7 cellular contexts compared by ENCODE assay signal in genomic region chr1:1434131-1434811, GRCh38. TPM values are rescaled to one million over a fixed set of nuclear protein-coding genes. Genes with fewer than 3 reads are reported as not detected.
DNase-seq lines count a peak whose midpoint lies in the region; ATAC-seq, FAIRE-seq and TF ChIP-seq lines count a peak whose summit lies in the region.
"Had no signal": no experiment of that assay in that cellular context is flagged by ENCODE, and none has a peak within 500 bp of the region (broad histone marks: within the 10 kb centered on the region; RNA-seq: fewer than 3 reads in every experiment).

No MANE protein-coding gene starts in this region.

- POLR2A ChIA-PET in naive thymus-derived CD4-positive, alpha-beta T cell (lab: Charles Lee): no interaction called here

- peaks cover 0 to 28% of the 10 kb centered on the region in 2 donors for H3K27me3 ChIP-seq in naive thymus-derived CD4-positive, alpha-beta T cell (ENCODE audit: control insufficient read depth in 2 of 2, insufficient read depth in 2 of 2, low read length in 2 of 2)

- no peak for TF ChIP-seq CTCF in choroid plexus epithelial cell (conservative IDR thresholded peaks at IDR 0.05; ENCODE audit: low read depth, low read length)

- DNase-seq in GM19239 (ENCODE audit: insufficient read length, low spot score) (peak; percentile 59), choroid plexus epithelial cell (ENCODE audit: low read depth) (peak; percentile 26), occipital lobe (lab: John Stamatoyannopoulos, UW) (peak; percentile 44), RCC 7860 (ENCODE audit: low spot score) (no peak), AML-193 (lab: John Stamatoyannopoulos, UW) (no peak)
- DNase-seq in naive thymus-derived CD4-positive, alpha-beta T cell: no peak
- DNase-seq: HFFc6 had no signal

- no peak overlapping the region for H3K4me3 ChIP-seq in choroid plexus epithelial cell (ENCODE audit: low read depth, low read length)
- no peak overlapping the region for H3K4me3 ChIP-seq in naive thymus-derived CD4-positive, alpha-beta T cell (ENCODE audit: low read length)

- H3K27me3 Mint-ChIP-seq in naive thymus-derived CD4-positive, alpha-beta T cell: peaks cover 13 to 20% (median 14%) of the 10 kb centered on the region in 5 donors

- intact Hi-C loops in naive thymus-derived CD4-positive, alpha-beta T cell (cut with micrococcal nuclease): no loop called here

- H3K4me3 Mint-ChIP-seq in naive thymus-derived CD4-positive, alpha-beta T cell: peak overlapping the region in 2 of 10 donors; percentile 63 to 80
- H3K4me3 Mint-ChIP-seq: HFFc6 had no signal

- peaks cover 0 to 15% (median 5%) of the 10 kb centered on the region in 7 donors for H3K4me1 Mint-ChIP-seq in naive thymus-derived CD4-positive, alpha-beta T cell

- peaks cover 0 to 13% of the 10 kb centered on the region in 2 donors for H3K4me1 ChIP-seq in naive thymus-derived CD4-positive, alpha-beta T cell (ENCODE audit: control insufficient read depth in 2 of 2, insufficient read depth in 2 of 2, low read length in 2 of 2)

- H3K9me3 ChIP-seq in naive thymus-derived CD4-positive, alpha-beta T cell (ENCODE audit: control insufficient read depth in 2 of 3, low read length in 3 of 3): no peaks in the 10 kb centered on the region

- no peaks in the 10 kb centered on the region for H3K36me3 Mint-ChIP-seq in naive thymus-derived CD4-positive, alpha-beta T cell

- no peak for ATAC-seq in naive thymus-derived CD4-positive, alpha-beta T cell

- no peak for FAIRE-seq in GM19239 (lab: Jason Lieb, UNC)
- no peak for FAIRE-seq in RCC 7860 (lab: Jason Lieb, UNC)

- H3K27ac ChIP-seq in naive thymus-derived CD4-positive, alpha-beta T cell (ENCODE audit: low read depth, low read length): no peak overlapping the region

- H3K9me3 Mint-ChIP-seq in naive thymus-derived CD4-positive, alpha-beta T cell: no peaks in the 10 kb centered on the region
- H3K9me3 Mint-ChIP-seq: HFFc6 had no signal

- CTCF ChIA-PET in naive thymus-derived CD4-positive, alpha-beta T cell (lab: Charles Lee): no interaction called here

- H3K36me3 ChIP-seq in naive thymus-derived CD4-positive, alpha-beta T cell (ENCODE audit: control insufficient read depth in 2 of 3, insufficient read depth in 3 of 3, low read length in 3 of 3): no peaks in the 10 kb centered on the region

- no peak overlapping the region for H3K27ac Mint-ChIP-seq in naive thymus-derived CD4-positive, alpha-beta T cell
- H3K27ac Mint-ChIP-seq: HFFc6 had no signal

RNA-seq across cellular contexts. Expression of gene VWA1, which starts 1.2 kb away (rescaled TPM):
- 4.1 TPM for total RNA-seq in occipital lobe
- total RNA-seq in naive thymus-derived CD4-positive, alpha-beta T cell: 1 to 10 TPM in 1 of 5 experiments, under 1 TPM in 1, not detected in 3; 0.15 to 1.2 TPM
- polyA plus RNA-seq in naive thymus-derived CD4-positive, alpha-beta T cell: not detected

RNA-seq across cellular contexts. Expression of gene ANKRD65, which starts 13.2 kb away (rescaled TPM):
- 1.4 TPM for total RNA-seq in occipital lobe
- total RNA-seq in naive thymus-derived CD4-positive, alpha-beta T cell: not detected
- polyA plus RNA-seq in naive thymus-derived CD4-positive, alpha-beta T cell: not detected

RNA-seq across cellular contexts. Expression of gene ATAD3C, which starts 15.2 kb away (rescaled TPM):
- total RNA-seq in occipital lobe: 0.62 TPM
- 1 to 10 TPM in 4 of 5 experiments, under 1 TPM in 1; 0.61 to 2.0 (median 1.4) TPM for total RNA-seq in naive thymus-derived CD4-positive, alpha-beta T cell
- under 1 TPM; 0.64 to 0.76 TPM for polyA plus RNA-seq in naive thymus-derived CD4-positive, alpha-beta T cell

RNA-seq across cellular contexts. Expression of gene MRPL20, which starts 27.2 kb away (rescaled TPM):
- total RNA-seq in occipital lobe: 50.4 TPM
- total RNA-seq in naive thymus-derived CD4-positive, alpha-beta T cell: 100 to 1,000 TPM in 4 of 5 experiments, 10 to 100 TPM in 1; 91.2 to 135 (median 122) TPM
- 100 to 1,000 TPM; 221 to 239 TPM for polyA plus RNA-seq in naive thymus-derived CD4-positive, alpha-beta T cell

RNA-seq across cellular contexts. Expression of gene CCNL2, which starts 35.1 kb away (rescaled TPM):
- 116 TPM for total RNA-seq in occipital lobe
- 100 to 1,000 TPM; 130 to 403 (median 278) TPM for total RNA-seq in naive thymus-derived CD4-positive, alpha-beta T cell
- polyA plus RNA-seq in naive thymus-derived CD4-positive, alpha-beta T cell: 10 to 100 TPM; 16.3 to 38.3 TPM

Comparison
In these comparisons a context has a peak if more than half of its experiments do, and no peak if none do; other contexts are left out.
1. DNase-seq: peak in GM19239 (single experiment), choroid plexus epithelial cell (single experiment) and occipital lobe (single experiment); none in naive thymus-derived CD4-positive, alpha-beta T cell (0 of 9), RCC 7860 (single experiment) and AML-193 (0 of 2).